ENCODE assay signal across 8 cellular contexts in genomic region chr2:8515864-8516533, GRCh38.
DNase-seq lines count a peak whose midpoint lies in the region; ATAC-seq and TF ChIP-seq lines count a peak whose summit lies in the region.

No MANE protein-coding gene starts in this region.

- no peaks in the 10 kb centered on the region for H3K4me1 Mint-ChIP-seq in WTC11
- peaks cover 90% of the 10 kb centered on the region for H3K4me1 Mint-ChIP-seq in stimulated activated naive CD8-positive, alpha-beta T cell treated with anti-CD3 and anti-CD28 coated beads, Interleukin-15, Interleukin-2, amounts not matched to agents 100 ng/mL and 50 ng/mL, for 24 hours (ENCODE audit: low read depth)

- no peak for DNase-seq in GM10266 (ENCODE audit: extremely low spot score)
- peak; percentile 27 to 41 for DNase-seq in HL-60 (ENCODE audit: low read depth in 1 of 2, low spot score in 1 of 2)
- DNase-seq in WTC11 (ENCODE audit: low spot score) = no peak
- DNase-seq in AG20443 (ENCODE audit: low spot score) = no peak
- DNase-seq in putamen (ENCODE audit: low spot score) = no peak
- DNase-seq in pons (ENCODE audit: low spot score) = no peak

- H3K27me3 ChIP-seq in HL-60 (ENCODE audit: insufficient read depth, poor library complexity, severe bottlenecking) = no peaks in the 10 kb centered on the region

- H3K27ac ChIP-seq in HL-60 (replicated peaks) = peak overlapping the region; percentile 88

- CTCF ChIA-PET in WTC11 (lab: Charles Lee) = no interaction called here

- POLR2A ChIA-PET in WTC11 (lab: Charles Lee) = no interaction called here

- peaks cover 7% of the 10 kb centered on the region for H3K36me3 Mint-ChIP-seq in WTC11
- H3K36me3 Mint-ChIP-seq in stimulated activated naive CD8-positive, alpha-beta T cell treated with anti-CD3 and anti-CD28 coated beads, Interleukin-15, Interleukin-2, amounts not matched to agents 100 ng/mL and 50 ng/mL, for 24 hours (ENCODE audit: low read depth) = peaks cover 5% of the 10 kb centered on the region

- no peak overlapping the region for H3K4me3 ChIP-seq in HL-60 (replicated peaks; ENCODE audit: insufficient read depth, low read length)

- 0 out of 2 replicates have a peak, but pooled peaks cover 4% of the 10 kb centered on the region for H3K27me3 Mint-ChIP-seq in WTC11 (ENCODE audit: low read depth)
- H3K27me3 Mint-ChIP-seq in stimulated activated naive CD8-positive, alpha-beta T cell treated with anti-CD3 and anti-CD28 coated beads, Interleukin-15, Interleukin-2, amounts not matched to agents 100 ng/mL and 50 ng/mL, for 24 hours = no peaks in the 10 kb centered on the region

- H3K9me3 Mint-ChIP-seq in WTC11 = peaks cover 17% of the 10 kb centered on the region
- H3K9me3 Mint-ChIP-seq in stimulated activated naive CD8-positive, alpha-beta T cell treated with anti-CD3 and anti-CD28 coated beads, Interleukin-15, Interleukin-2, amounts not matched to agents 100 ng/mL and 50 ng/mL, for 24 hours = peaks cover 5% of the 10 kb centered on the region

- peak; percentile 24 for ATAC-seq in GM19468 (IDR thresholded peaks at IDR 0.05; ENCODE audit: extremely low read depth, unreplicated experiment)
- no peak for ATAC-seq in WTC11

- TF ChIP-seq CTCF in GM10266 (IDR thresholded peaks at IDR 0.05; ENCODE audit: control insufficient read depth, insufficient read depth, low read depth, missing control alignments) (peak; percentile 34), HL-60 (IDR thresholded peaks at IDR 0.05; ENCODE audit: insufficient read depth, low read length) (no peak), WTC11 (IDR thresholded peaks at IDR 0.05) (no peak)

- no peak overlapping the region for H3K27ac Mint-ChIP-seq in WTC11
- H3K27ac Mint-ChIP-seq in stimulated activated naive CD8-positive, alpha-beta T cell treated with anti-CD3 and anti-CD28 coated beads, Interleukin-15, Interleukin-2, amounts not matched to agents 100 ng/mL and 50 ng/mL, for 24 hours = peak overlapping the region; percentile 90

- no peak overlapping the region for H3K4me3 Mint-ChIP-seq in WTC11
- H3K4me3 Mint-ChIP-seq in stimulated activated naive CD8-positive, alpha-beta T cell treated with anti-CD3 and anti-CD28 coated beads, Interleukin-15, Interleukin-2, amounts not matched to agents 100 ng/mL and 50 ng/mL, for 24 hours = peak overlapping the region; percentile 35

TF ChIP-seq in WTC11, 78 proteins besides CTCF, POLR2A, EP300 and RAD21:
- peak; percentile 36; the same call in 1 of the 2 replicates for TF ChIP-seq ZNF423 (CRISPR knock-in tag; IDR thresholded peaks at IDR 0.05)
- TF ChIP-seq CBFB (CRISPR knock-in tag; IDR thresholded peaks at IDR 0.05; ENCODE audit: low read depth) = no peak
- TF ChIP-seq ATF1 (CRISPR knock-in tag; IDR thresholded peaks at IDR 0.05) = no peak
- TF ChIP-seq TP53 (CRISPR knock-in tag; IDR thresholded peaks at IDR 0.05) = no peak
- no peak for TF ChIP-seq CREB1 (CRISPR knock-in tag; IDR thresholded peaks at IDR 0.05)

Comparison
In these comparisons a context has a peak if more than half of its experiments do, and no peak if none do; other contexts are left out.
1. DNase-seq: peak in HL-60 (2 of 2); none in GM10266 (single experiment), WTC11 (single experiment), AG20443 (single experiment), putamen (single experiment) and pons (single experiment).